ENCODE assay signal across 9 cellular contexts in the genomic region with DNA sequence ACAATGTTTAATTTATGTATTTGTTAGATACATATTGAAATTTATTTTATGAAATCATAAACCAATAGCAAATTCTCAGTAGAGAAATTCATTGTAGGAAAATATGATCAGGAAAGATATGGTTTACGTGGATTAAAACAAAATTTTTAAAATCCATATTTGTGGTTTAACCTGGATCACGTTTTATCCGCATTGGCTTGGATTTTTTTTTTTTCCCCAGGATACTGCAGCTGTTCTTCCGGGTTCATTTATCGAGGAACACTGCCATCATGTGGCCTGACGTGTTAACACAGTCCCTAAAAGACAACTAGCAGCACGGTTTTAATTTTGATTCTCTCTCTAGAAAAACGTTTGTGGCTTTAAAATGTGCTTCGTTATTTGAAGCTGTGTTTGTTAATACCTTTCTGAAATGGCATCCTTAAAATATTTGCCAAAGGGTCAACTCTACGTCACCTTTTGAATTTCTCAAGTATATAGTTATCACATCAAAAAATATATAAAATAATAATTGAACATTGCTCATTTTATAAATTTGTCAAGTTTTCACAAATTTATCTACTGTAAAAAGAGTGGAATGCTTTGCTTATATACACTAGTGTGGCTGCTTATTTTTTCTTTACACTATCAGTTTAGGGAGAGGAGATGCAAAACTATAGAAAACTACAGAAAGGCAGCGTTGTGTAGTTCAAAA. TPM values are rescaled to one million over a fixed set of nuclear protein-coding genes. Genes with fewer than 3 reads are reported as not detected.
DNase-seq lines count a peak whose midpoint lies in the region; ATAC-seq and TF ChIP-seq lines count a peak whose summit lies in the region.
"Had no signal": no experiment of that assay in that cellular context is flagged by ENCODE, and none has a peak within 500 bp of the region (broad histone marks: within the 10 kb centered on the region; RNA-seq: fewer than 3 reads in every experiment).

No MANE protein-coding gene starts in this region.

- H3K36me3 Mint-ChIP-seq in activated T-helper 1 cell treated with anti-CD3 and anti-CD28 coated beads, Interleukin-12 subunit alpha, Interleukin-12 subunit beta, Interleukin-2, Interleukin-4 antibody, amounts not matched to agents 30 ng/mL and 10 ng/mL and 1 ng/mL, durations not matched to agents 14 hours and 24 hours and 36 hours (ENCODE audit: low read depth), result no peaks in the 10 kb centered on the region
- H3K36me3 Mint-ChIP-seq: activated naive CD4-positive, alpha-beta T cell treated with anti-CD3 and anti-CD28 coated beads, Interleukin-2, amount 50 U/mL, for 24 hours had no signal

- H3K4me1 Mint-ChIP-seq in activated T-helper 1 cell treated with anti-CD3 and anti-CD28 coated beads, Interleukin-12 subunit alpha, Interleukin-12 subunit beta, Interleukin-2, Interleukin-4 antibody, amounts not matched to agents 30 ng/mL and 10 ng/mL and 1 ng/mL, durations not matched to agents 14 hours and 24 hours and 36 hours (ENCODE audit: low read depth), result no peaks in the 10 kb centered on the region

- H3K36me3 ChIP-seq in OCI-LY3 (replicated peaks; ENCODE audit: low read depth, low read length), result no peaks in the 10 kb centered on the region
- no peaks in the 10 kb centered on the region for H3K36me3 ChIP-seq in aorta (ENCODE audit: control insufficient read depth in 1 of 2, insufficient read depth in 2 of 2, low read length in 1 of 2)

- no peak overlapping the region for H3K4me3 Mint-ChIP-seq in activated T-helper 1 cell treated with anti-CD3 and anti-CD28 coated beads, Interleukin-12 subunit alpha, Interleukin-12 subunit beta, Interleukin-2, Interleukin-4 antibody, amounts not matched to agents 30 ng/mL and 10 ng/mL and 1 ng/mL, durations not matched to agents 14 hours and 24 hours and 36 hours
- H3K4me3 Mint-ChIP-seq: activated naive CD4-positive, alpha-beta T cell treated with anti-CD3 and anti-CD28 coated beads, Interleukin-2, amount 50 U/mL, for 24 hours had no signal

- peak; percentile 88 for TF ChIP-seq RAD21 in Ishikawa (IDR thresholded peaks at IDR 0.05; ENCODE audit: low read depth)

- ATAC-seq in GM21528 (IDR thresholded peaks at IDR 0.05; ENCODE audit: low FRiP score, unreplicated experiment), result peak; percentile 61
- peak; percentile 75 for ATAC-seq in aorta (ENCODE audit: low FRiP score)

- peaks cover 5% of the 10 kb centered on the region for H3K27me3 Mint-ChIP-seq in activated T-helper 1 cell treated with anti-CD3 and anti-CD28 coated beads, Interleukin-12 subunit alpha, Interleukin-12 subunit beta, Interleukin-2, Interleukin-4 antibody, amounts not matched to agents 30 ng/mL and 10 ng/mL and 1 ng/mL, durations not matched to agents 14 hours and 24 hours and 36 hours (ENCODE audit: insufficient read depth)

- H3K27ac ChIP-seq in OCI-LY3 (ENCODE audit: low read length) (no peak overlapping the region), aorta (ENCODE audit: low read depth in 1 of 2, low read length in 2 of 2) (no peak overlapping the region)

- peak overlapping the region; percentile 29; the same call in 1 of the 2 replicates for H3K4me3 ChIP-seq in OCI-LY3 (ENCODE audit: low read length)
- H3K4me3 ChIP-seq in fibroblast of villous mesenchyme (ENCODE audit: low read depth, low read length), result no peak overlapping the region
- no peak overlapping the region for H3K4me3 ChIP-seq in aorta (ENCODE audit: low read length in 2 of 2)

- H3K27me3 ChIP-seq in OCI-LY3 (ENCODE audit: low read depth, low read length) (peaks cover 3% of the 10 kb centered on the region; the same call in 1 of the 2 replicates), aorta (ENCODE audit: control insufficient read depth in 1 of 2, insufficient read depth in 2 of 2, low read length in 1 of 2) (no peaks in the 10 kb centered on the region)

- WGBS in aorta, 2 donors, result 8 to 9% methylated on average over 11 of the region's 11 CpGs

- peak overlapping the region; percentile 62 for H2AFZ ChIP-seq in OCI-LY3 (ENCODE audit: low read depth, low read length)

- no peaks in the 10 kb centered on the region for H3K9me3 Mint-ChIP-seq in activated T-helper 1 cell treated with anti-CD3 and anti-CD28 coated beads, Interleukin-12 subunit alpha, Interleukin-12 subunit beta, Interleukin-2, Interleukin-4 antibody, amounts not matched to agents 30 ng/mL and 10 ng/mL and 1 ng/mL, durations not matched to agents 14 hours and 24 hours and 36 hours
- H3K9me3 Mint-ChIP-seq: activated naive CD4-positive, alpha-beta T cell treated with anti-CD3 and anti-CD28 coated beads, Interleukin-2, amount 50 U/mL, for 24 hours had no signal

- TF ChIP-seq CTCF in OCI-LY3 (IDR thresholded peaks at IDR 0.05; ENCODE audit: low read depth, low read length) (peak; percentile 83), fibroblast of villous mesenchyme (IDR thresholded peaks at IDR 0.05; ENCODE audit: insufficient read depth, low read depth, low read length) (peak; percentile 79)

- intact Hi-C loops in activated T-helper 1 cell treated with anti-CD3 and anti-CD28 coated beads, Interleukin-12 subunit alpha, Interleukin-12 subunit beta, Interleukin-2, Interleukin-4 antibody, amounts not matched to agents 30 ng/mL and 10 ng/mL and 1 ng/mL, durations not matched to agents 14 hours and 24 hours and 36 hours (cut with micrococcal nuclease), result loop anchor here (1.0 to 10.0 kb wide), 6 partner anchors 22 to 1028 kb away; a partner anchor contains a TSS
- intact Hi-C loops in aorta (cut with DNase I), result loop anchor here in 1 of 2 donors (5.0 kb wide), 1 partner anchor 1025 kb away; no protein-coding TSS in a partner anchor

- H3K79me2 ChIP-seq in OCI-LY3 (ENCODE audit: low read length), result no peaks in the 10 kb centered on the region

- H3K4me2 ChIP-seq in OCI-LY3 (ENCODE audit: low read length), result peak overlapping the region; percentile 42

- no peaks in the 10 kb centered on the region for H3K9me3 ChIP-seq in OCI-LY3 (ENCODE audit: insufficient read depth, low read length)
- H3K9me3 ChIP-seq in aorta (ENCODE audit: control insufficient read depth, low read length), result no peaks in the 10 kb centered on the region

- no peaks in the 10 kb centered on the region for H4K20me1 ChIP-seq in OCI-LY3 (ENCODE audit: insufficient read depth, low read length)

- peaks cover 9% of the 10 kb centered on the region for H3K4me1 ChIP-seq in OCI-LY3 (ENCODE audit: low read length)
- no peaks in the 10 kb centered on the region for H3K4me1 ChIP-seq in aorta (ENCODE audit: control insufficient read depth in 1 of 2, insufficient read depth in 2 of 2, low read length in 2 of 2)

- no peak for TF ChIP-seq EP300 in Ishikawa (IDR thresholded peaks at IDR 0.05; ENCODE audit: borderline replicate concordance)

- peak; percentile 52 for DNase-seq in DMS114 treated with DMSO at 0.1 percent for 48 hours (lab: John Stamatoyannopoulos, UW; ENCODE audit: unreplicated experiment)
- peak; percentile 20 for DNase-seq in activated T-helper 1 cell treated with anti-CD3 and anti-CD28 coated beads, Interleukin-12 subunit alpha, Interleukin-12 subunit beta, Interleukin-2, Interleukin-4 antibody, amounts not matched to agents 30 ng/mL and 10 ng/mL and 1 ng/mL, durations not matched to agents 14 hours and 24 hours and 36 hours (ENCODE audit: low spot score)
- peak; percentile 73 for DNase-seq in fibroblast of villous mesenchyme (ENCODE audit: low read depth)
- peak in 43 of 56 donors; percentile 2 to 86 (median 38) for DNase-seq in nucleus accumbens (lab: John Stamatoyannopoulos, UW)
- DNase-seq in aorta, result peak in 1 of 2 donors; percentile 58

- H3K27ac Mint-ChIP-seq in activated T-helper 1 cell treated with anti-CD3 and anti-CD28 coated beads, Interleukin-12 subunit alpha, Interleukin-12 subunit beta, Interleukin-2, Interleukin-4 antibody, amounts not matched to agents 30 ng/mL and 10 ng/mL and 1 ng/mL, durations not matched to agents 14 hours and 24 hours and 36 hours, result no peak overlapping the region
- H3K27ac Mint-ChIP-seq: activated naive CD4-positive, alpha-beta T cell treated with anti-CD3 and anti-CD28 coated beads, Interleukin-2, amount 50 U/mL, for 24 hours had no signal

- no peak overlapping the region for H3K9ac ChIP-seq in OCI-LY3 (ENCODE audit: low read length)

TF ChIP-seq in Ishikawa, 13 proteins besides CTCF, POLR2A, EP300 and RAD21 (continues in another document):
- TF ChIP-seq FOXM1 (IDR thresholded peaks at IDR 0.05; ENCODE audit: borderline replicate concordance, low read depth), result no peak
- TF ChIP-seq NFIC (IDR thresholded peaks at IDR 0.05), result no peak
- TF ChIP-seq CEBPB (IDR thresholded peaks at IDR 0.05), result no peak
- no peak for TF ChIP-seq TAF1 (IDR thresholded peaks at IDR 0.05; ENCODE audit: low read depth)
- no peak for TF ChIP-seq TEAD4 (IDR thresholded peaks at IDR 0.05)
- TF ChIP-seq, protein P1, sequence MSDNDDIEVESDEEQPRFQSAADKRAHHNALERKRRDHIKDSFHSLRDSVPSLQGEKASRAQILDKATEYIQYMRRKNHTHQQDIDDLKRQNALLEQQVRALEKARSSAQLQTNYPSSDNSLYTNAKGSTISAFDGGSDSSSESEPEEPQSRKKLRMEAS (IDR thresholded peaks at IDR 0.05), result no peak
- TF ChIP-seq ZBTB7A (IDR thresholded peaks at IDR 0.05; ENCODE audit: low read depth), result no peak
- TF ChIP-seq CREB1 (IDR thresholded peaks at IDR 0.05; ENCODE audit: low read depth), result no peak

RNA-seq across cellular contexts. Expression of a gene that starts 8.7 kb away (rescaled TPM):
- not detected in 2 replicates for total RNA-seq in activated T-helper 1 cell treated with anti-CD3 and anti-CD28 coated beads, Interleukin-12 subunit alpha, Interleukin-12 subunit beta, Interleukin-2, Interleukin-4 antibody, amounts not matched to agents 30 ng/mL and 10 ng/mL and 1 ng/mL, durations not matched to agents 14 hours and 24 hours and 36 hours
- total RNA-seq in fibroblast of villous mesenchyme (not detected in 2 replicates), aorta (not detected)
- not detected for polyA plus RNA-seq in aorta

RNA-seq across cellular contexts. Expression of a gene that starts 42.2 kb away (rescaled TPM):
- total RNA-seq in activated T-helper 1 cell treated with anti-CD3 and anti-CD28 coated beads, Interleukin-12 subunit alpha, Interleukin-12 subunit beta, Interleukin-2, Interleukin-4 antibody, amounts not matched to agents 30 ng/mL and 10 ng/mL and 1 ng/mL, durations not matched to agents 14 hours and 24 hours and 36 hours, result 3.1 and 3.7 TPM in 2 replicates
- total RNA-seq in fibroblast of villous mesenchyme, result 74.1 and 95.9 TPM in 2 replicates
- 10 to 100 TPM; 44.3 to 59.4 TPM for total RNA-seq in aorta
- 10 to 100 TPM; 27.9 to 60.3 TPM for polyA plus RNA-seq in aorta
